In genomic region chr4:123397276-123398150, GRCh38 we compare ENCODE assay signal across 8 cellular contexts. TPM values are rescaled to one million over a fixed set of nuclear protein-coding genes. Genes with fewer than 3 reads are reported as not detected.
A peak's percentile ranks its signal among the peaks of the same experiment; 100 is the strongest.
DNase-seq lines count a peak whose midpoint lies in the region; ATAC-seq and TF ChIP-seq lines count a peak whose summit lies in the region.

No MANE protein-coding gene starts in this region.

- H3K27me3 Mint-ChIP-seq in naive thymus-derived CD8-positive, alpha-beta T cell, result peaks cover 0 to 2% (median 0%) of the 10 kb centered on the region in 5 donors

- H3K4me3 ChIP-seq in esophagus squamous epithelium, result peak overlapping the region; percentile 80 to 90 (median 86)
- H3K4me3 ChIP-seq in thoracic aorta, result peak overlapping the region; percentile 74

- ATAC-seq in HG02973 (IDR thresholded peaks at IDR 0.05; ENCODE audit: unreplicated experiment) (peak; percentile 8), thoracic aorta (ENCODE audit: insufficient number of reproducible peaks, low FRiP score, low read depth) (no peak)
- ATAC-seq in naive thymus-derived CD8-positive, alpha-beta T cell, result peak; percentile 24 to 32

- peak overlapping the region; percentile 80 to 96 (median 92) for H3K4me3 Mint-ChIP-seq in naive thymus-derived CD8-positive, alpha-beta T cell

- no peak for TF ChIP-seq CTCF in esophagus squamous epithelium (IDR thresholded peaks at IDR 0.05)
- TF ChIP-seq CTCF in thoracic aorta (IDR thresholded peaks at IDR 0.05), result no peak

- peak; percentile 50 to 76 (median 64) for DNase-seq in NCI-H1417 (lab: John Stamatoyannopoulos, UW)
- no peak for DNase-seq in NCI-H1417 treated with DMSO at 0.1 percent for 48 hours (lab: John Stamatoyannopoulos, UW)
- DNase-seq in NCI-H226, result peak; percentile 9
- peak; percentile 28 for DNase-seq in activated T-cell treated with anti-CD3 and anti-CD28 coated beads for 4 hours
- DNase-seq in esophagus squamous epithelium (lab: John Stamatoyannopoulos, UW), result no peak
- DNase-seq in naive thymus-derived CD8-positive, alpha-beta T cell, result peak; percentile 26 to 70 (median 44)
- no peak for DNase-seq in thoracic aorta (ENCODE audit: low spot score)

- H3K9me3 ChIP-seq in esophagus squamous epithelium, result no peaks in the 10 kb centered on the region
- no peaks in the 10 kb centered on the region for H3K9me3 ChIP-seq in thoracic aorta

- intact Hi-C loops in esophagus squamous epithelium (cut with DNase I), result no loop called here

- H3K4me1 ChIP-seq in esophagus squamous epithelium (peaks cover 0 to 31% (median 0%) of the 10 kb centered on the region in 3 donors), thoracic aorta (ENCODE audit: control insufficient read depth in 1 of 2, low read depth in 2 of 2) (peaks cover 0 to 28% of the 10 kb centered on the region in 2 donors)

- H3K27me3 ChIP-seq in esophagus squamous epithelium, result peaks cover 0 to 7% (median 0%) of the 10 kb centered on the region in 4 donors
- no peaks in the 10 kb centered on the region for H3K27me3 ChIP-seq in thoracic aorta (replicated peaks; ENCODE audit: insufficient read depth)

- peaks cover 0 to 13% (median 4%) of the 10 kb centered on the region in 3 donors for H3K36me3 ChIP-seq in esophagus squamous epithelium
- peaks cover 4% of the 10 kb centered on the region for H3K36me3 ChIP-seq in thoracic aorta

- peak overlapping the region; percentile 93 to 98 (median 95) for H3K27ac ChIP-seq in esophagus squamous epithelium
- peak overlapping the region; percentile 83 to 88 for H3K27ac ChIP-seq in thoracic aorta

- H3K4me1 Mint-ChIP-seq in naive thymus-derived CD8-positive, alpha-beta T cell, result peaks cover 11 to 28% (median 24%) of the 10 kb centered on the region in 4 donors

- POLR2A ChIA-PET in naive thymus-derived CD8-positive, alpha-beta T cell (lab: Charles Lee), result interaction anchor here (0.6 to 1.0 kb wide), 5 partner anchors 17 to 203 kb away, joined by 3 to 4 read pairs (median 3); no protein-coding TSS in a partner anchor

- no peaks in the 10 kb centered on the region for H3K9me3 Mint-ChIP-seq in naive thymus-derived CD8-positive, alpha-beta T cell

- WGBS in esophagus squamous epithelium, 2 donors, result 0 to 1% methylated on average over 25 to 35 of the region's 85 CpGs

- H3K36me3 Mint-ChIP-seq in naive thymus-derived CD8-positive, alpha-beta T cell, result peaks cover 0 to 8% (median 5%) of the 10 kb centered on the region in 3 donors

- H3K27ac Mint-ChIP-seq in naive thymus-derived CD8-positive, alpha-beta T cell, result peak overlapping the region; percentile 72 to 95 (median 88)

- no peak for TF ChIP-seq POLR2A in esophagus squamous epithelium (IDR thresholded peaks at IDR 0.05)

RNA-seq across cellular contexts. Expression of gene SPRY1, which starts 0.9 kb away (rescaled TPM):
- total RNA-seq in esophagus squamous epithelium, result 10 to 100 TPM; 14.2 to 60.3 (median 23.2) TPM
- 1 to 10 TPM; 8.1 to 9.0 TPM for total RNA-seq in naive thymus-derived CD8-positive, alpha-beta T cell
- polyA plus RNA-seq in naive thymus-derived CD8-positive, alpha-beta T cell, result 10 to 100 TPM in 1 of 3 donors, 1 to 10 TPM in 2; 6.9 to 11.0 (median 9.7) TPM
- total RNA-seq in thoracic aorta, result 100 to 1,000 TPM; 147 to 215 TPM

Comparison
In these comparisons a context has a peak if more than half of its experiments do, and no peak if none do; other contexts are left out.
1. DNase-seq: peak in NCI-H1417 (3 of 3), NCI-H226 (single experiment), activated T-cell treated with anti-CD3 and anti-CD28 coated beads for 4 hours (single experiment) and naive thymus-derived CD8-positive, alpha-beta T cell (10 of 10); none in NCI-H1417 treated with DMSO at 0.1 percent for 48 hours (single experiment), esophagus squamous epithelium (single experiment) and thoracic aorta (single experiment).